5 cellular contexts compared by ENCODE assay signal in genomic region chr6:111956098-111956497, GRCh38.
"Had no signal": no experiment of that assay in that cellular context is flagged by ENCODE, and none has a peak within 500 bp of the region (broad histone marks: within the 10 kb centered on the region; RNA-seq: fewer than 3 reads in every experiment).

No MANE protein-coding gene starts in this region.

- H3K4me2 ChIP-seq: KMS-11 had no signal

- DNase-seq: Karpas-422, KBM-7, KG1 had no signal

- H3K27ac ChIP-seq: HL-60, KMS-11 had no signal

- H3K9ac ChIP-seq: KMS-11 had no signal
